ENCODE assay signal across 29 cellular contexts in the genomic region with DNA sequence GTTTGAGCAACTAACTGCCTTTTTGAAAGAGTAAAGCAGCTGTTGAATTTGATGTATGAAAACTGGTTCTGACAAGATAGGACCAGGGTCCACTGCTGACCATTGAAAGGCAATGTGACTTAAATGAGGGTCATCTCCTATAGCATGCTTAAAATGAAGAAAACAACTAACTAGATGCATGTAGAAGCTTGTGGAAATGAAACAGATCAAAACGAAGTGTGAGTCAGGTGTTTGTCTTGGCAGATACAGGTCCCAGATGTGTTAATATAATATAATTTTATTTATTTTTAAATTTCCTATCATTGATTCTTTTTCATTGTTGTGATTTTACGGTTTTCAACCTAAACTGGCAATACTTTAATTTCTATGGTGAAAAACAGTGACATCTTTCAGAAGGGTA.
"Had no signal": no experiment of that assay in that cellular context is flagged by ENCODE, and none has a peak within 500 bp of the region (broad histone marks: within the 10 kb centered on the region; RNA-seq: fewer than 3 reads in every experiment).

No MANE protein-coding gene starts in this region.

- H3K4me3 ChIP-seq: left ventricle myocardium inferior, lung, mucosa of descending colon, ovary, prostate gland, skin epidermis, stomach, testis, thyroid gland, transverse colon, vagina had no signal

- H3K36me3 ChIP-seq: left ventricle myocardium inferior, ovary, prostate gland, stomach, thyroid gland, transverse colon, upper lobe of left lung, vagina had no signal

- H3K27ac ChIP-seq: left ventricle myocardium inferior, ovary, prostate gland, skin epidermis, stomach, testis, thyroid gland, transverse colon, upper lobe of left lung, vagina had no signal

- H3K9me3 ChIP-seq: mucosa of descending colon, ovary, prostate gland, stomach, testis, thyroid gland, transverse colon, upper lobe of left lung, vagina had no signal

- H3K4me3 Mint-ChIP-seq: immature natural killer cell; memory B cell; naive thymus-derived CD4-positive, alpha-beta T cell; natural killer cell treated with Interleukin-12 subunit alpha and Interleukin-12 subunit beta and Interleukin-15 and Interleukin-18, amount 100 ng/mL, for 72 hours; stimulated activated naive B cell treated with anti-CD40 and anti-IgM and Interleukin-4, amounts not matched to agents 10 μg/mL and 1 μg/mL and 100 μg/mL, for 72 hours had no signal

- H3K4me1 Mint-ChIP-seq: immature natural killer cell; memory B cell; naive thymus-derived CD4-positive, alpha-beta T cell; stimulated activated naive B cell treated with anti-CD40 and anti-IgM and Interleukin-4, amounts not matched to agents 10 μg/mL and 1 μg/mL and 100 μg/mL, for 72 hours had no signal

- H3K27me3 Mint-ChIP-seq: memory B cell; naive thymus-derived CD4-positive, alpha-beta T cell; natural killer cell treated with Interleukin-12 subunit alpha and Interleukin-12 subunit beta and Interleukin-15 and Interleukin-18, amount 100 ng/mL, for 72 hours; stimulated activated naive B cell treated with anti-CD40 and anti-IgM and Interleukin-4, amounts not matched to agents 10 μg/mL and 1 μg/mL and 100 μg/mL, for 72 hours had no signal

- H3K36me3 Mint-ChIP-seq: immature natural killer cell; memory B cell; naive thymus-derived CD4-positive, alpha-beta T cell; natural killer cell treated with Interleukin-12 subunit alpha and Interleukin-12 subunit beta and Interleukin-15 and Interleukin-18, amount 100 ng/mL, for 72 hours; stimulated activated naive B cell treated with anti-CD40 and anti-IgM and Interleukin-4, amounts not matched to agents 10 μg/mL and 1 μg/mL and 100 μg/mL, for 72 hours had no signal

- H3K27me3 ChIP-seq: ovary, stomach, testis, thyroid gland, transverse colon, upper lobe of left lung, vagina had no signal

- H3K4me1 ChIP-seq: left ventricle myocardium inferior, prostate gland, stomach, testis, thyroid gland, transverse colon, upper lobe of left lung, vagina had no signal

- DNase-seq: hypothalamus; immature natural killer cell; kidney; left colon; left ventricle myocardium inferior; midbrain; mucosa of descending colon; naive thymus-derived CD4-positive, alpha-beta T cell; ovary; retina; right cardiac atrium; stimulated activated CD4-positive, alpha-beta T cell treated with anti-CD3 and anti-CD28 coated beads, Interleukin-12 subunit alpha, Interleukin-12 subunit beta, amount 100 ng/mL, for 4 hours; stimulated activated CD4-positive, alpha-beta T cell treated with anti-CD3 and anti-CD28 coated beads, Interleukin-15, amount 100 ng/mL, for 24 hours; stimulated activated CD4-positive, alpha-beta T cell treated with anti-CD3 and anti-CD28 coated beads, Interleukin-2, amount 100 ng/mL, for 24 hours; stimulated activated CD4-positive, alpha-beta T cell treated with anti-CD3 and anti-CD28 coated beads, Interleukin-4, amount 100 ng/mL, for 1 hour; stimulated activated naive B cell treated with anti-CD40 and anti-IgM and Interleukin-4, amounts not matched to agents 10 μg/mL and 1 μg/mL and 100 μg/mL, for 72 hours; stimulated activated naive CD8-positive, alpha-beta T cell treated with anti-CD3 and anti-CD28 coated beads, Interleukin-15, Interleukin-2, amounts not matched to agents 100 U/mL and 50 U/mL, for 24 hours; stomach; testis; thyroid gland; transverse colon; upper lobe of left lung had no signal

- H3K27ac Mint-ChIP-seq: immature natural killer cell; memory B cell; naive thymus-derived CD4-positive, alpha-beta T cell; natural killer cell treated with Interleukin-12 subunit alpha and Interleukin-12 subunit beta and Interleukin-15 and Interleukin-18, amount 100 ng/mL, for 72 hours; stimulated activated naive B cell treated with anti-CD40 and anti-IgM and Interleukin-4, amounts not matched to agents 10 μg/mL and 1 μg/mL and 100 μg/mL, for 72 hours had no signal

- ATAC-seq: left colon; mucosa of descending colon; naive thymus-derived CD4-positive, alpha-beta T cell; natural killer cell treated with Interleukin-12 subunit alpha and Interleukin-12 subunit beta and Interleukin-15 and Interleukin-18, amount 100 ng/mL, for 72 hours; right cardiac atrium; sciatic nerve; stimulated activated naive B cell treated with anti-CD40 and anti-IgM and Interleukin-4, amounts not matched to agents 10 μg/mL and 1 μg/mL and 100 μg/mL, for 72 hours; stimulated activated naive CD8-positive, alpha-beta T cell treated with anti-CD3 and anti-CD28 coated beads, Interleukin-15, Interleukin-2, amounts not matched to agents 100 U/mL and 50 U/mL, for 24 hours had no signal
